Comparison of ENCODE assay signal across 24 cellular contexts in genomic region chr21:40575983-40576382, GRCh38.
"Had no signal": no experiment of that assay in that cellular context is flagged by ENCODE, and none has a peak within 500 bp of the region (broad histone marks: within the 10 kb centered on the region; RNA-seq: fewer than 3 reads in every experiment).

No MANE protein-coding gene starts in this region.

- H3K9me3 ChIP-seq: neutrophil, right lobe of liver had no signal

- H3K27ac Mint-ChIP-seq: activated B cell treated with CpG ODN at 0.5 μM for 24 hours; activated CD8-positive, alpha-beta memory T cell treated with anti-CD3 and anti-CD28 coated beads, Interleukin-2, amount 10 ng/mL, durations not matched to agents 7 days and 5 days; activated CD8-positive, alpha-beta T cell treated with anti-CD3 and anti-CD28 coated beads for 36 hours; activated naive CD4-positive, alpha-beta T cell treated with anti-CD3 and anti-CD28 coated beads, Interleukin-2, amount 50 U/mL, for 24 hours; activated T-helper 2 cell treated with anti-CD3 and anti-CD28 coated beads, Interferon-gamma antibody, Interleukin-2, Interleukin-4, amounts not matched to agents 10 μg/mL and 5 μg/mL and 100 μg/mL, durations not matched to agents 14 hours and 24 hours and 36 hours; nephron; progenitor cell of endocrine pancreas; T-helper 2 cell treated with Interferon-gamma antibody and Interleukin-4, amounts not matched to agents 5 μg/mL and 100 μg/mL, for 36 hours had no signal

- DNase-seq: activated B cell treated with CpG ODN at 0.5 μM for 24 hours; activated CD4-positive, alpha-beta T cell treated with anti-CD3 and anti-CD28 coated beads, Interleukin-2, amount 50 U/mL, for 1 hour; activated CD8-positive, alpha-beta memory T cell treated with anti-CD3 and anti-CD28 coated beads, Interleukin-2, amount 10 ng/mL, durations not matched to agents 7 days and 5 days; activated CD8-positive, alpha-beta T cell treated with anti-CD3 and anti-CD28 coated beads for 36 hours; activated T-cell treated with anti-CD3 and anti-CD28 coated beads, Interleukin-2, amount 50 U/mL, for 48 hours; aorta; brain microvascular endothelial cell; foreskin melanocyte; left cardiac atrium; left ventricle myocardium superior; right lobe of liver; small intestine; stimulated activated CD4-positive, alpha-beta T cell treated with anti-CD3 and anti-CD28 coated beads, Interleukin-1b, Interleukin-23, amount 100 ng/mL, for 48 hours; stimulated activated naive CD4-positive, alpha-beta T cell; T-helper 1 cell had no signal

- H3K4me1 Mint-ChIP-seq: activated B cell treated with CpG ODN at 0.5 μM for 24 hours; activated CD8-positive, alpha-beta memory T cell treated with anti-CD3 and anti-CD28 coated beads, Interleukin-2, amount 10 ng/mL, durations not matched to agents 7 days and 5 days; activated naive CD4-positive, alpha-beta T cell treated with anti-CD3 and anti-CD28 coated beads, Interleukin-2, amount 50 U/mL, for 24 hours; nephron had no signal

- ATAC-seq: activated CD8-positive, alpha-beta memory T cell treated with anti-CD3 and anti-CD28 coated beads, Interleukin-2, amount 10 ng/mL, durations not matched to agents 7 days and 5 days; activated CD8-positive, alpha-beta T cell treated with anti-CD3 and anti-CD28 coated beads for 36 hours; esophagus mucosa; left cardiac atrium; left ventricle myocardium superior; right lobe of liver had no signal

- H3K4me1 ChIP-seq: right lobe of liver, tibial nerve had no signal

- H3K36me3 Mint-ChIP-seq: activated CD8-positive, alpha-beta memory T cell treated with anti-CD3 and anti-CD28 coated beads, Interleukin-2, amount 10 ng/mL, durations not matched to agents 7 days and 5 days; activated naive CD4-positive, alpha-beta T cell treated with anti-CD3 and anti-CD28 coated beads, Interleukin-2, amount 50 U/mL, for 24 hours had no signal

- H3K4me3 Mint-ChIP-seq: activated B cell treated with CpG ODN at 0.5 μM for 24 hours; activated CD8-positive, alpha-beta memory T cell treated with anti-CD3 and anti-CD28 coated beads, Interleukin-2, amount 10 ng/mL, durations not matched to agents 7 days and 5 days; activated CD8-positive, alpha-beta T cell treated with anti-CD3 and anti-CD28 coated beads for 36 hours; activated naive CD4-positive, alpha-beta T cell treated with anti-CD3 and anti-CD28 coated beads, Interleukin-2, amount 50 U/mL, for 24 hours; nephron; T-helper 2 cell treated with Interferon-gamma antibody and Interleukin-4, amounts not matched to agents 5 μg/mL and 100 μg/mL, for 36 hours had no signal

- H3K27me3 ChIP-seq: brain microvascular endothelial cell, neutrophil, right lobe of liver, tibial nerve had no signal

- H3K9me3 Mint-ChIP-seq: activated naive CD4-positive, alpha-beta T cell treated with anti-CD3 and anti-CD28 coated beads, Interleukin-2, amount 50 U/mL, for 24 hours had no signal

- H3K27me3 Mint-ChIP-seq: activated B cell treated with CpG ODN at 0.5 μM for 24 hours; activated CD8-positive, alpha-beta memory T cell treated with anti-CD3 and anti-CD28 coated beads, Interleukin-2, amount 10 ng/mL, durations not matched to agents 7 days and 5 days; activated CD8-positive, alpha-beta T cell treated with anti-CD3 and anti-CD28 coated beads for 36 hours; activated naive CD4-positive, alpha-beta T cell treated with anti-CD3 and anti-CD28 coated beads, Interleukin-2, amount 50 U/mL, for 24 hours; progenitor cell of endocrine pancreas had no signal

- H3K36me3 ChIP-seq: brain microvascular endothelial cell, neutrophil, right lobe of liver, tibial nerve had no signal

- H3K27ac ChIP-seq: brain microvascular endothelial cell, coronary artery, neutrophil, right lobe of liver, tibial nerve had no signal

- H3K4me3 ChIP-seq: coronary artery, right lobe of liver, tibial nerve had no signal
